9 cellular contexts compared by ENCODE assay signal in the genomic region with DNA sequence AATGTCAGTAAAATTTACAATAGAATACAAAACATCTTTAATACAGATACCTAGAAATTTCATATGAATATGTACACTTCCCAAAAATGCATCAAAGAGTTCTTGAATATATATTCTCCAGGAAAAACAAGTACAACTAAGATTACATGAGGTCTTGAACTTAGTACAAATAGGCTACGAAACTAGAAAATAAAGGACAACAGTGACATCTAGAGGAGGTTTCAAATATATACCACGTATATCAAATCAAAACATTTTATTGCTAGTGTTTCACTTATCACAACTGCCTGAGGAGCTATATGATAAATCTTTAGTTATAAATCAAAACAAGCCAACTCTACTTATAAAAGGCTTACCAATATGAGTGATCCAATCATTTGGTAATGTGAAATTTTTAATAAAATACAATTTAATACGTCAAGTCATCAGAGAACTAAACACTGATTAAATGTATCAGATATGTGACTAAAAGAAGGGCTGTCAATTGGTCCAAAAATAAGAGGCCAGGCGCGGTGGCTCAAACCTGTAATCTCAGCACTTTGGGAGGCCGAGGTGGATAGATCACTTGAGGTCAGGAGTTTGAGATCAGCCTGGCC. TPM values are rescaled to one million over a fixed set of nuclear protein-coding genes. Genes with fewer than 3 reads are reported as not detected.
DNase-seq lines count a peak whose midpoint lies in the region; ATAC-seq and TF ChIP-seq lines count a peak whose summit lies in the region.
"Had no signal": no experiment of that assay in that cellular context is flagged by ENCODE, and none has a peak within 500 bp of the region (broad histone marks: within the 10 kb centered on the region; RNA-seq: fewer than 3 reads in every experiment).

No MANE protein-coding gene starts in this region.

- H3F3A ChIP-seq in SU-DHL-6 (ENCODE audit: insufficient read depth), result 0 out of 2 replicates have a peak, but pooled peaks cover 5% of the 10 kb centered on the region

- no peak for TF ChIP-seq POLR2A in spleen (IDR thresholded peaks at IDR 0.05)

- peak; percentile 46 for DNase-seq in NCI-H1436 (lab: John Stamatoyannopoulos, UW)
- DNase-seq in NCI-H1436 treated with DMSO at 0.1 percent for 48 hours (lab: John Stamatoyannopoulos, UW), result no peak
- DNase-seq in HCEC 1CT, result peak; percentile 49
- DNase-seq in NCI-H1092 (lab: John Stamatoyannopoulos, UW), result peak; percentile 16
- peak; percentile 48 for DNase-seq in glomerular endothelial cell (ENCODE audit: extremely low read depth, low read depth, low spot score)
- DNase-seq in spleen, result no peak

- no peak overlapping the region for H2AFZ ChIP-seq in SU-DHL-6 (ENCODE audit: low read depth, low read length, severe bottlenecking)

- intact Hi-C loops in spleen (cut with DNase I; ENCODE audit: low total_unique reads), result loop anchor here (5.0 kb wide), 1 partner anchor 889 kb away; no protein-coding TSS in a partner anchor

- no peak overlapping the region for H3K9ac ChIP-seq in SU-DHL-6 (ENCODE audit: low read length)
- H3K9ac ChIP-seq: BLaER1 had no signal

- H3K27ac ChIP-seq in SU-DHL-6 (ENCODE audit: low read depth, low read length) (no peak overlapping the region), spleen (no peak overlapping the region)
- H3K27ac ChIP-seq: BLaER1 had no signal

- 61 to 70% (median 65%) methylated on average over 6 of the region's 6 CpGs for WGBS in spleen, 5 donors

- no peaks in the 10 kb centered on the region for H4K20me1 ChIP-seq in SU-DHL-6 (ENCODE audit: low read depth, low read length)
- H4K20me1 ChIP-seq: BLaER1 had no signal

- H3K4me3 ChIP-seq in SU-DHL-6 (ENCODE audit: insufficient read depth, low read length, poor library complexity, severe bottlenecking) (no peak overlapping the region), spleen (no peak overlapping the region)
- H3K4me3 ChIP-seq: BLaER1 had no signal

- no peak for ATAC-seq in GM19397 (IDR thresholded peaks at IDR 0.05; ENCODE audit: unreplicated experiment)

- H3K9me3 ChIP-seq in SU-DHL-6 (ENCODE audit: insufficient read depth, low read length) (no peaks in the 10 kb centered on the region), spleen (no peaks in the 10 kb centered on the region)
- H3K9me3 ChIP-seq: BLaER1 had no signal

- no peaks in the 10 kb centered on the region for H3K9me2 ChIP-seq in SU-DHL-6 (replicated peaks; ENCODE audit: insufficient read depth, low read length)

- TF ChIP-seq CTCF in SU-DHL-6 (IDR thresholded peaks at IDR 0.05; ENCODE audit: insufficient read depth, low read length, poor library complexity, severe bottlenecking) (peak; percentile 35), spleen (IDR thresholded peaks at IDR 0.05 in 8 of 11, conservative IDR thresholded peaks at IDR 0.05 in 3 of 11) (peak in 9 of 11 experiments; percentile 13 to 64 (median 51))

- H3K27me3 ChIP-seq in SU-DHL-6 (ENCODE audit: low read length) (no peaks in the 10 kb centered on the region), spleen (replicated peaks in 1 of 7) (no peaks in the 10 kb centered on the region)
- H3K27me3 ChIP-seq: BLaER1 had no signal

- H3K4me1 ChIP-seq in spleen, result peaks cover 0 to 20% (median 5%) of the 10 kb centered on the region in 6 donors

- H3K4me2 ChIP-seq in SU-DHL-6 (ENCODE audit: low read depth, low read length, poor library complexity, severe bottlenecking), result no peak overlapping the region
- H3K4me2 ChIP-seq: BLaER1 had no signal

- no peaks in the 10 kb centered on the region; the same call in 1 of the 2 replicates for H3K79me2 ChIP-seq in SU-DHL-6 (ENCODE audit: insufficient read depth, low read length)

- peaks cover 5% of the 10 kb centered on the region; the same call in 1 of the 2 replicates for H3K36me3 ChIP-seq in SU-DHL-6 (ENCODE audit: low read length)
- H3K36me3 ChIP-seq in spleen, result peaks cover 0 to 21% (median 5%) of the 10 kb centered on the region in 6 donors

RNA-seq across cellular contexts. Expression of gene ANAPC10, which starts 36.6 kb away (rescaled TPM):
- 12.4 and 27.4 TPM in 2 replicates for total RNA-seq in glomerular endothelial cell
- total RNA-seq in spleen, result 10 to 100 TPM; 15.2 to 42.2 (median 21.0) TPM
- polyA plus RNA-seq in spleen, result 10 to 100 TPM; 12.0 to 18.3 (median 16.4) TPM

RNA-seq across cellular contexts. Expression of gene ABCE1, which starts 36.7 kb away (rescaled TPM):
- total RNA-seq in glomerular endothelial cell (120 and 123 TPM in 2 replicates), spleen (10 to 100 TPM; 51.5 to 83.5 (median 57.1) TPM)
- 10 to 100 TPM; 16.9 to 29.9 (median 24.3) TPM for polyA plus RNA-seq in spleen

Comparison
In these comparisons a context has a peak if more than half of its experiments do, and no peak if none do; other contexts are left out.
1. DNase-seq: peak in NCI-H1436 (single experiment), HCEC 1CT (single experiment), NCI-H1092 (single experiment) and glomerular endothelial cell (single experiment); none in NCI-H1436 treated with DMSO at 0.1 percent for 48 hours (single experiment) and spleen (single experiment).